In genomic region chr16:87483481-87483880, GRCh38 we compare ENCODE assay signal across 20 cellular contexts. TPM values are rescaled to one million over a fixed set of nuclear protein-coding genes. Genes with fewer than 3 reads are reported as not detected.
DNase-seq lines count a peak whose midpoint lies in the region; ATAC-seq and TF ChIP-seq lines count a peak whose summit lies in the region.
"Had no signal": no experiment of that assay in that cellular context is flagged by ENCODE, and none has a peak within 500 bp of the region (broad histone marks: within the 10 kb centered on the region; RNA-seq: fewer than 3 reads in every experiment).

No MANE protein-coding gene starts in this region.

- no peak overlapping the region for H2AFZ ChIP-seq in mammary epithelial cell (ENCODE audit: low read depth, low read length)
- H2AFZ ChIP-seq: GM23248 had no signal

- no peaks in the 10 kb centered on the region for H3K9me3 Mint-ChIP-seq in activated naive CD8-positive, alpha-beta T cell (ENCODE audit: low read depth)
- H3K9me3 Mint-ChIP-seq in activated naive CD8-positive, alpha-beta T cell treated with anti-CD3 and anti-CD28 coated beads, Interleukin-2, amount 50 U/mL, for 24 hours = no peaks in the 10 kb centered on the region
- H3K9me3 Mint-ChIP-seq in activated T-cell treated with anti-CD3 and anti-CD28 coated beads, Interleukin-2, amount 50 U/mL, for 24 hours = no peaks in the 10 kb centered on the region
- H3K9me3 Mint-ChIP-seq: CD8-positive, alpha-beta T cell had no signal

- BruUV-seq in mammary epithelial cell (replicated peaks; lab: Mats Ljungman, UMichigan) = no TSS peak
- BruUV-seq in A673 (replicated peaks; lab: Mats Ljungman, UMichigan) = no TSS peak

- POLR2A ChIA-PET in A673 (lab: Charles Lee; ENCODE audit: low non-redundant PET) = no interaction called here

- in situ Hi-C loops in mammary epithelial cell (cut with MboI; ENCODE audit: low sequenced_read_pairs in 2 of 2) = no loop called here

- dilution Hi-C loops in mammary epithelial cell (cut with HindIII; ENCODE audit: low sequenced_read_pairs) = no loop called here

- 37% methylated on average over 5 of the region's 5 CpGs for WGBS in mammary epithelial cell (ENCODE audit: low coverage, missing lambda C conversion rate)
- 72% methylated on average over 5 of the region's 5 CpGs for WGBS in right lobe of liver (ENCODE audit: insufficient coverage, low coverage, low lambda C conversion rate, missing lambda C conversion rate)
- 92% methylated on average over 5 of the region's 5 CpGs for WGBS in thyroid gland, 2 donors
- 82 to 90% (median 86%) methylated on average over 5 of the region's 5 CpGs for WGBS in psoas muscle, 3 donors

- H3K27me3 ChIP-seq in mammary epithelial cell (ENCODE audit: insufficient read depth, low read length) (no peaks in the 10 kb centered on the region), right lobe of liver (no peaks in the 10 kb centered on the region), thyroid gland (no peaks in the 10 kb centered on the region), A673 (replicated peaks; ENCODE audit: insufficient read depth, low read depth, low read length, poor library complexity) (no peaks in the 10 kb centered on the region), psoas muscle (ENCODE audit: insufficient read depth in 3 of 3, low read length in 2 of 3) (no peaks in the 10 kb centered on the region)
- H3K27me3 ChIP-seq: BLaER1 had no signal

- H3K4me1 ChIP-seq in mammary epithelial cell (ENCODE audit: insufficient read depth, low read length) (peaks cover 39% of the 10 kb centered on the region), right lobe of liver (peaks cover 0 to 69% (median 24%) of the 10 kb centered on the region in 4 donors), thyroid gland (peaks cover 53 to 71% of the 10 kb centered on the region in 2 donors), A673 (ENCODE audit: insufficient read depth, low read length, poor library complexity, severe bottlenecking) (no peaks in the 10 kb centered on the region), psoas muscle (peaks cover 63% of the 10 kb centered on the region)

- H3K79me2 ChIP-seq in mammary epithelial cell (ENCODE audit: insufficient read depth, low read length) = peaks cover 73% of the 10 kb centered on the region

- peaks cover 67% of the 10 kb centered on the region for H3K4me1 Mint-ChIP-seq in activated naive CD8-positive, alpha-beta T cell (ENCODE audit: low read depth)
- H3K4me1 Mint-ChIP-seq in activated naive CD8-positive, alpha-beta T cell treated with anti-CD3 and anti-CD28 coated beads, Interleukin-2, amount 50 U/mL, for 24 hours = peaks cover 65% of the 10 kb centered on the region
- H3K4me1 Mint-ChIP-seq in activated T-cell treated with anti-CD3 and anti-CD28 coated beads, Interleukin-2, amount 50 U/mL, for 24 hours (ENCODE audit: low read depth) = peaks cover 69% of the 10 kb centered on the region

- peak overlapping the region; percentile 26 for H3K4me2 ChIP-seq in mammary epithelial cell (ENCODE audit: insufficient read depth, low read depth, low read length)
- H3K4me2 ChIP-seq: BLaER1 had no signal

- peaks cover 14% of the 10 kb centered on the region for H3K36me3 Mint-ChIP-seq in activated naive CD8-positive, alpha-beta T cell
- peaks cover 11% of the 10 kb centered on the region for H3K36me3 Mint-ChIP-seq in activated naive CD8-positive, alpha-beta T cell treated with anti-CD3 and anti-CD28 coated beads, Interleukin-2, amount 50 U/mL, for 24 hours (ENCODE audit: low read depth)
- peaks cover 40% of the 10 kb centered on the region for H3K36me3 Mint-ChIP-seq in activated T-cell treated with anti-CD3 and anti-CD28 coated beads, Interleukin-2, amount 50 U/mL, for 24 hours (ENCODE audit: low read depth)

- intact Hi-C loops in mammary epithelial cell (cut with micrococcal nuclease) = no loop called here
- intact Hi-C loops in right lobe of liver (cut with DNase I) = no loop called here
- intact Hi-C loops in thyroid gland (cut with DNase I) = no loop called here
- intact Hi-C loops in A673 (cut with micrococcal nuclease; ENCODE audit: unreplicated experiment) = no loop called here
- intact Hi-C loops in psoas muscle (cut with DNase I) = no loop called here

- H3K27me3 Mint-ChIP-seq in activated naive CD8-positive, alpha-beta T cell = no peaks in the 10 kb centered on the region
- no peaks in the 10 kb centered on the region for H3K27me3 Mint-ChIP-seq in activated naive CD8-positive, alpha-beta T cell treated with anti-CD3 and anti-CD28 coated beads, Interleukin-2, amount 50 U/mL, for 24 hours
- no peaks in the 10 kb centered on the region for H3K27me3 Mint-ChIP-seq in activated T-cell treated with anti-CD3 and anti-CD28 coated beads, Interleukin-2, amount 50 U/mL, for 24 hours

- peak overlapping the region; percentile 17 for H3K4me3 Mint-ChIP-seq in activated naive CD8-positive, alpha-beta T cell
- no peak overlapping the region for H3K4me3 Mint-ChIP-seq in activated naive CD8-positive, alpha-beta T cell treated with anti-CD3 and anti-CD28 coated beads, Interleukin-2, amount 50 U/mL, for 24 hours
- H3K4me3 Mint-ChIP-seq in activated T-cell treated with anti-CD3 and anti-CD28 coated beads, Interleukin-2, amount 50 U/mL, for 24 hours = no peak overlapping the region
- H3K4me3 Mint-ChIP-seq: CD8-positive, alpha-beta T cell had no signal

- TF ChIP-seq CTCF in mammary epithelial cell (conservative IDR thresholded peaks at IDR 0.05 in 1 of 2, IDR thresholded peaks at IDR 0.05 in 1 of 2; ENCODE audit: extremely low read depth in 1 of 2, insufficient read depth in 1 of 2, low read depth in 1 of 2, low read length in 2 of 2) (no peak), right lobe of liver (IDR thresholded peaks at IDR 0.05) (no peak), thyroid gland (IDR thresholded peaks at IDR 0.05) (no peak), A673 (conservative IDR thresholded peaks at IDR 0.05; ENCODE audit: low read depth, low read length) (no peak), psoas muscle (IDR thresholded peaks at IDR 0.05) (no peak)

- H3K4me3 ChIP-seq in mammary epithelial cell (replicated peaks in 1 of 3; ENCODE audit: insufficient read depth in 1 of 3, low read depth in 2 of 3, low read length in 3 of 3) (no peak overlapping the region), right lobe of liver (no peak overlapping the region), thyroid gland (replicated peaks in 1 of 3) (no peak overlapping the region), A673 (ENCODE audit: low read depth, low read length, poor library complexity, severe bottlenecking) (no peak overlapping the region), psoas muscle (no peak overlapping the region)
- H3K4me3 ChIP-seq: BLaER1, GM23248, HAP-1 had no signal

- no peak for DNase-seq in activated naive CD8-positive, alpha-beta T cell treated with anti-CD3 and anti-CD28 coated beads, Interleukin-2, amount 50 U/mL, for 24 hours
- DNase-seq in mammary epithelial cell = peak; percentile 69
- DNase-seq in right lobe of liver = no peak
- DNase-seq in thyroid gland = no peak
- DNase-seq in activated T-cell treated with anti-CD3 and anti-CD28 coated beads, Interleukin-2, amount 50 U/mL, for 24 hours = no peak
- DNase-seq in A673 (ENCODE audit: low spot score) = no peak
- no peak for DNase-seq in psoas muscle
- DNase-seq: CD8-positive, alpha-beta T cell; DMS79; GM23248; NCI-H1105; NCI-H1694; NCI-H2081 treated with DMSO at 0.1 percent for 48 hours; NCI-H510A; NCI-H748 treated with DMSO at 0.1 percent for 48 hours; OCI-M1; SHP77 had no signal

- ATAC-seq in activated naive CD8-positive, alpha-beta T cell treated with anti-CD3 and anti-CD28 coated beads, Interleukin-2, amount 50 U/mL, for 24 hours = no peak
- ATAC-seq in right lobe of liver (no peak), psoas muscle (no peak)
- ATAC-seq: CD8-positive, alpha-beta T cell had no signal

- H3K27ac ChIP-seq in mammary epithelial cell (ENCODE audit: insufficient read depth, low read depth, low read length) (no peak overlapping the region), right lobe of liver (peak overlapping the region in 2 of 3 donors; percentile 62 to 72), thyroid gland (peak overlapping the region in 2 of 3 donors; percentile 76 to 87), A673 (ENCODE audit: low read depth, low read length, poor library complexity, severe bottlenecking) (no peak overlapping the region), psoas muscle (no peak overlapping the region)
- H3K27ac ChIP-seq: BLaER1 had no signal

- peak overlapping the region; percentile 72 for H3K27ac Mint-ChIP-seq in activated naive CD8-positive, alpha-beta T cell
- H3K27ac Mint-ChIP-seq in activated naive CD8-positive, alpha-beta T cell treated with anti-CD3 and anti-CD28 coated beads, Interleukin-2, amount 50 U/mL, for 24 hours = no peak overlapping the region
- no peak overlapping the region for H3K27ac Mint-ChIP-seq in activated T-cell treated with anti-CD3 and anti-CD28 coated beads, Interleukin-2, amount 50 U/mL, for 24 hours

- H3K9me3 ChIP-seq in mammary epithelial cell (replicated peaks; ENCODE audit: insufficient read depth, low read length) = no peaks in the 10 kb centered on the region
- H3K9me3 ChIP-seq in right lobe of liver = no peaks in the 10 kb centered on the region
- H3K9me3 ChIP-seq in thyroid gland = no peaks in the 10 kb centered on the region
- no peaks in the 10 kb centered on the region for H3K9me3 ChIP-seq in A673 (ENCODE audit: low read depth, low read length, poor library complexity, severe bottlenecking)
- no peaks in the 10 kb centered on the region for H3K9me3 ChIP-seq in psoas muscle
- H3K9me3 ChIP-seq: BLaER1, HAP-1 had no signal

- H3K36me3 ChIP-seq in mammary epithelial cell (ENCODE audit: insufficient read depth, low read length) = no peaks in the 10 kb centered on the region
- no peaks in the 10 kb centered on the region for H3K36me3 ChIP-seq in right lobe of liver
- no peaks in the 10 kb centered on the region for H3K36me3 ChIP-seq in thyroid gland
- H3K36me3 ChIP-seq in A673 (ENCODE audit: insufficient read depth, low read length, poor library complexity, severe bottlenecking) = peaks cover 4% of the 10 kb centered on the region
- H3K36me3 ChIP-seq in psoas muscle (ENCODE audit: insufficient read depth in 1 of 2, low read depth in 1 of 2) = peaks cover 0 to 5% of the 10 kb centered on the region in 2 donors
- H3K36me3 ChIP-seq: HAP-1 had no signal

- H3K9ac ChIP-seq in mammary epithelial cell (ENCODE audit: insufficient read depth, low read length) = no peak overlapping the region
- H3K9ac ChIP-seq: BLaER1 had no signal

- CTCF ChIA-PET in mammary epithelial cell (lab: Charles Lee; ENCODE audit: low non-redundant PET) = no interaction called here
- CTCF ChIA-PET in A673 (lab: Charles Lee) = no interaction called here

- H4K20me1 ChIP-seq in mammary epithelial cell (ENCODE audit: insufficient read depth, low read length) = no peaks in the 10 kb centered on the region

- TF ChIP-seq POLR2A in right lobe of liver (IDR thresholded peaks at IDR 0.05) (no peak), thyroid gland (IDR thresholded peaks at IDR 0.05) (no peak)

RNA-seq across cellular contexts. Expression of gene ZCCHC14, which starts 9.3 kb away (rescaled TPM):
- 10 to 100 TPM in 1 of 2 donors, 1 to 10 TPM in 1; 7.0 to 15.8 TPM for total RNA-seq in mammary epithelial cell
- 4.7 TPM for polyA plus RNA-seq in mammary epithelial cell
- polyA minus RNA-seq in mammary epithelial cell = 8.1 TPM
- total RNA-seq in right lobe of liver = 10 to 100 TPM; 12.6 to 26.5 (median 17.7) TPM
- total RNA-seq in thyroid gland = 10 to 100 TPM; 23.0 to 70.0 (median 27.6) TPM
- 30.3 and 32.3 TPM in 2 replicates for total RNA-seq in A673 (2021)
- 10 to 100 TPM; 14.6 to 17.3 (median 15.8) TPM for total RNA-seq in psoas muscle
- polyA plus RNA-seq in psoas muscle = 10 to 100 TPM in 1 of 3 donors, 1 to 10 TPM in 2; 5.8 to 12.1 (median 6.0) TPM

Comparison
In these comparisons a context has a peak if more than half of its experiments do, and no peak if none do; other contexts are left out.
1. H3K27ac ChIP-seq: peak in right lobe of liver (2 of 3) and thyroid gland (2 of 3); none in mammary epithelial cell (single experiment), A673 (single experiment) and psoas muscle (single experiment).